In the genomic region with DNA sequence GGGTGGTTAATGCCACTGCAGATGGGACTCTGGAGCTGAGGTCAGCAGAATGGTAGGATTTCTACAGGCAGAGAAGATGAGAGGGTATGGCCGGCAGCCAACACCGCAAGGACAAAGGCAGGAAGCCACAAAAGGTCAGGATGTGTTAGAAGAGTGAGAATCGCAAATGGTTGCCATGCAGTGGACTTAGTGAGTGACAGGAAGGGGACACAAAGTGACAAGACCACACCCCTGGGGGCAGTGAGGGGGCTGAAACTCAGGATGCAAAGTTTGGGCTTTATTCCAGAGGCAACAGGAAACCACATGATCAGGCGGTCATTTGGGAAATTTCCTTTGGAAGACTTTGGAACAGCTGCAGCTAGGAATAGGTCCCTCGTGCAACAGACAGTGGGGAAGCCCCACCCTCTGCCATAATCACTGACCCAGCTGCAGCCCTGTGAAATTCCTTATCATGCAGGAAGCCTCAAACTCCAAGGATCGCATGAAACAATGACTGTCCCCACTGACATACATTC, we compare ENCODE assay signal across 11 cellular contexts. TPM values are rescaled to one million over a fixed set of nuclear protein-coding genes. Genes with fewer than 3 reads are reported as not detected.
A peak's percentile ranks its signal among the peaks of the same experiment; 100 is the strongest.
DNase-seq lines count a peak whose midpoint lies in the region.
"Had no signal": no experiment of that assay in that cellular context is flagged by ENCODE, and none has a peak within 500 bp of the region (broad histone marks: within the 10 kb centered on the region; RNA-seq: fewer than 3 reads in every experiment).

No MANE protein-coding gene starts in this region.

- no peaks in the 10 kb centered on the region for H3K79me1 ChIP-seq in mesendoderm (ENCODE audit: low read length)

- peak; percentile 34 for DNase-seq in Caki2 (ENCODE audit: low read depth)
- DNase-seq in NCI-H2196 treated with DMSO at 0.1 percent for 48 hours (lab: John Stamatoyannopoulos, UW; ENCODE audit: unreplicated experiment), result peak; percentile 80
- DNase-seq in dermis microvascular lymphatic vessel endothelial cell (ENCODE audit: low read depth in 2 of 2), result peak; percentile 85 to 96
- peak; percentile 71 for DNase-seq in mesendoderm
- DNase-seq in iPS-NIHi11 (ENCODE audit: low spot score), result no peak
- DNase-seq in NCI-H226, result no peak
- no peak for DNase-seq in cortex of kidney (lab: John Stamatoyannopoulos, UW)
- DNase-seq in middle frontal gyrus (ENCODE audit: extremely low spot score, low spot score), result no peak
- DNase-seq: DMS79, midbrain had no signal

- H3K4ac ChIP-seq in mesendoderm (ENCODE audit: low read depth, low read length), result no peak overlapping the region

- no peak overlapping the region for H3K9ac ChIP-seq in mesendoderm (ENCODE audit: low read length)

- no peak overlapping the region for H4K5ac ChIP-seq in mesendoderm (ENCODE audit: low read length)

- no peak overlapping the region for H3K18ac ChIP-seq in mesendoderm (ENCODE audit: low read length)

- no peak overlapping the region for H3K56ac ChIP-seq in mesendoderm (ENCODE audit: low read length)

- in situ Hi-C loops in Caki2 (cut with HindIII; ENCODE audit: low pct_unique_long_range_greater_than_20kb, low sequenced_read_pairs), result no loop called here

- H3K4me3 ChIP-seq in mesendoderm (ENCODE audit: low read length), result no peak overlapping the region
- H3K4me3 ChIP-seq: breast epithelium had no signal

- H3K4me2 ChIP-seq in mesendoderm (ENCODE audit: low read length), result no peak overlapping the region

- no peaks in the 10 kb centered on the region for H3K79me2 ChIP-seq in mesendoderm (ENCODE audit: control insufficient read depth, insufficient read depth, low read length)

- H3K4me1 ChIP-seq in mesendoderm (ENCODE audit: control insufficient read depth, low read depth, low read length), result peaks cover 9% of the 10 kb centered on the region
- H3K4me1 ChIP-seq: breast epithelium had no signal

- no peak overlapping the region for H2BK5ac ChIP-seq in mesendoderm (ENCODE audit: low read length)

- no peak overlapping the region for H2AK5ac ChIP-seq in mesendoderm (ENCODE audit: low read length)

- no peaks in the 10 kb centered on the region for H3K27me3 ChIP-seq in mesendoderm (ENCODE audit: insufficient read depth, low read length, poor library complexity)
- H3K27me3 ChIP-seq: breast epithelium had no signal

- H3K27ac ChIP-seq in mesendoderm (ENCODE audit: low read depth, low read length), result no peak overlapping the region

- WGBS in mesendoderm (ENCODE audit: extremely low coverage, insufficient coverage, low lambda C conversion rate), result no CpG with 5 or more reads among the region's 6 CpGs

- no peak overlapping the region for H2BK15ac ChIP-seq in mesendoderm (replicated peaks; ENCODE audit: low read depth)

- no peaks in the 10 kb centered on the region for H3K36me3 ChIP-seq in mesendoderm (ENCODE audit: control insufficient read depth, insufficient read depth, low read length)
- H3K36me3 ChIP-seq: breast epithelium had no signal

- H2BK120ac ChIP-seq in mesendoderm (ENCODE audit: low read depth, low read length), result no peak overlapping the region

- H4K8ac ChIP-seq in mesendoderm (ENCODE audit: low read depth, low read length), result no peak overlapping the region

- H3K23ac ChIP-seq in mesendoderm (ENCODE audit: low read length), result no peak overlapping the region

RNA-seq across cellular contexts. Expression of a gene that starts 14.2 kb away (rescaled TPM):
- total RNA-seq in Caki2 (2014; rRNA removed; shearing (Covaris generic); ENCODE audit: low replicate concordance), result 2.5 and 2.7 TPM in 2 replicates
- total RNA-seq in dermis microvascular lymphatic vessel endothelial cell, result 0.51 and 1.1 TPM in 2 replicates
- polyA plus RNA-seq in mesendoderm (2013, experiment 1 of 2), result 0.35 TPM
- 0.31 TPM for polyA plus RNA-seq in mesendoderm (2013, experiment 2 of 2)

Comparison
In these comparisons a context has a peak if more than half of its experiments do, and no peak if none do; other contexts are left out.
1. DNase-seq: peak in Caki2 (single experiment), NCI-H2196 treated with DMSO at 0.1 percent for 48 hours (single experiment), dermis microvascular lymphatic vessel endothelial cell (2 of 2) and mesendoderm (single experiment); none in iPS-NIHi11 (single experiment), NCI-H226 (single experiment), cortex of kidney (single experiment) and middle frontal gyrus (single experiment).